Comparison of ENCODE assay signal across 10 cellular contexts in genomic region chr6:12844284-12845223, GRCh38.
A peak's percentile ranks its signal among the peaks of the same experiment; 100 is the strongest.
DNase-seq lines count a peak whose midpoint lies in the region; ATAC-seq and TF ChIP-seq lines count a peak whose summit lies in the region.
"Had no signal": no experiment of that assay in that cellular context is flagged by ENCODE, and none has a peak within 500 bp of the region (broad histone marks: within the 10 kb centered on the region; RNA-seq: fewer than 3 reads in every experiment).

No MANE protein-coding gene starts in this region.

- no peaks in the 10 kb centered on the region for H3K4me1 ChIP-seq in DOHH2 (ENCODE audit: control insufficient read depth, low read length)
- H3K4me1 ChIP-seq: SJCRH30 had no signal

- no peak overlapping the region for H3K4me3 ChIP-seq in DOHH2 (ENCODE audit: low read length)
- H3K4me3 ChIP-seq in Jurkat, Clone E6-1 (ENCODE audit: low read length) = no peak overlapping the region
- H3K4me3 ChIP-seq: SJCRH30 had no signal

- no peaks in the 10 kb centered on the region for H3K9me3 ChIP-seq in DOHH2 (ENCODE audit: control insufficient read depth, insufficient read depth, low read length)
- H3K9me3 ChIP-seq: SJCRH30 had no signal

- H3K79me2 ChIP-seq in DOHH2 (ENCODE audit: control insufficient read depth, low read length) = no peaks in the 10 kb centered on the region

- H4K20me1 ChIP-seq in DOHH2 (ENCODE audit: control insufficient read depth, insufficient read depth, low read depth, low read length) = no peaks in the 10 kb centered on the region

- no peaks in the 10 kb centered on the region for H3K27me3 ChIP-seq in DOHH2 (ENCODE audit: control insufficient read depth, low read length)
- H3K27me3 ChIP-seq: SJCRH30 had no signal

- ATAC-seq in HG03432 (IDR thresholded peaks at IDR 0.05; ENCODE audit: unreplicated experiment) (no peak), HG03025 (IDR thresholded peaks at IDR 0.05; ENCODE audit: low FRiP score, unreplicated experiment) (no peak), GM21390 (IDR thresholded peaks at IDR 0.05; ENCODE audit: unreplicated experiment) (no peak), omental fat pad (ENCODE audit: low FRiP score) (no peak)

- H3K4me2 ChIP-seq in DOHH2 (ENCODE audit: low read length) = no peak overlapping the region

- H3F3A ChIP-seq in DOHH2 (ENCODE audit: control insufficient read depth, insufficient read depth) = no peaks in the 10 kb centered on the region

- peak; percentile 34 for DNase-seq in Jurkat, Clone E6-1 (ENCODE audit: low read depth, low spot score)
- DNase-seq in kidney glomerular epithelial cell (lab: John Stamatoyannopoulos, UW) (peak; percentile 11), omental fat pad (ENCODE audit: low spot score) (no peak)
- DNase-seq: naive B cell had no signal

- H3K36me3 ChIP-seq in DOHH2 (ENCODE audit: control insufficient read depth, low read length) = no peaks in the 10 kb centered on the region
- H3K36me3 ChIP-seq: SJCRH30 had no signal

- H3K27ac ChIP-seq in DOHH2 (ENCODE audit: low read depth, low read length) (no peak overlapping the region), VCaP (no peak overlapping the region)
- H3K27ac ChIP-seq: SJCRH30 had no signal

- H3K9me2 ChIP-seq in DOHH2 (replicated peaks; ENCODE audit: control insufficient read depth, low read length) = no peaks in the 10 kb centered on the region

- TF ChIP-seq CTCF in DOHH2 (IDR thresholded peaks at IDR 0.05; ENCODE audit: low read depth, low read length, poor library complexity, severe bottlenecking) (peak; percentile 80), VCaP (conservative IDR thresholded peaks at IDR 0.05) (peak; percentile 55), omental fat pad (IDR thresholded peaks at IDR 0.05) (no peak)

Comparison
In these comparisons a context has a peak if more than half of its experiments do, and no peak if none do; other contexts are left out.
1. CTCF ChIP-seq: peak in DOHH2 (single experiment) and VCaP (single experiment); none in omental fat pad (0 of 3).